Comparison of ENCODE assay signal across 20 cellular contexts in genomic region chr7:157523371-157523765, GRCh38.
DNase-seq lines count a peak whose midpoint lies in the region; ATAC-seq, FAIRE-seq and TF ChIP-seq lines count a peak whose summit lies in the region.
"Had no signal": no experiment of that assay in that cellular context is flagged by ENCODE, and none has a peak within 500 bp of the region (broad histone marks: within the 10 kb centered on the region; RNA-seq: fewer than 3 reads in every experiment).

No MANE protein-coding gene starts in this region.

- H3K79me2 ChIP-seq in HepG2 (ENCODE audit: insufficient read depth, low read length), result no peaks in the 10 kb centered on the region
- no peaks in the 10 kb centered on the region for H3K79me2 ChIP-seq in osteoblast (ENCODE audit: insufficient read depth, low read length)

- POLR2A ChIA-PET in activated CD4-positive, alpha-beta memory T cell treated with anti-CD3 and anti-CD28 coated beads, Interleukin-2, amount 10 ng/mL, durations not matched to agents 7 days and 5 days (lab: Charles Lee), result no interaction called here
- POLR2A ChIA-PET in activated CD4-positive, alpha-beta memory T cell treated with anti-CD3 and anti-CD28 coated beads for 36 hours (lab: Charles Lee), result no interaction called here
- POLR2A ChIA-PET in HepG2 (lab: Yijun Ruan, JAX), result no interaction called here

- ATAC-seq in right lobe of liver, result no peak
- ATAC-seq in HepG2, result no peak
- ATAC-seq: GM23338, HCT116 had no signal

- intact Hi-C loops in activated CD4-positive, alpha-beta memory T cell treated with anti-CD3 and anti-CD28 coated beads for 36 hours (cut with micrococcal nuclease), result no loop called here
- intact Hi-C loops in right lobe of liver (cut with DNase I), result no loop called here
- intact Hi-C loops in HepG2 (cut with micrococcal nuclease; ENCODE audit: unreplicated experiment), result no loop called here
- intact Hi-C loops in posterior vena cava (cut with DNase I), result no loop called here

- FAIRE-seq in HepG2 (lab: Jason Lieb, UNC), result no peak

- no peak for TF ChIP-seq RAD21 in HepG2 (CRISPR knock-in tag; IDR thresholded peaks at IDR 0.05)

- TF ChIP-seq CTCF in right lobe of liver (IDR thresholded peaks at IDR 0.05) (no peak), HepG2 (CRISPR knock-in tag; IDR thresholded peaks at IDR 0.05) (no peak), GM20000 (IDR thresholded peaks at IDR 0.05; ENCODE audit: extremely low read depth, missing control alignments) (no peak), osteoblast (IDR thresholded peaks at IDR 0.05; ENCODE audit: extremely low read depth, low read depth, low read length) (no peak)

- H3K36me3 Mint-ChIP-seq in activated CD4-positive, alpha-beta memory T cell treated with anti-CD3 and anti-CD28 coated beads, Interleukin-2, amount 10 ng/mL, durations not matched to agents 7 days and 5 days (ENCODE audit: low read depth), result no peaks in the 10 kb centered on the region
- H3K36me3 Mint-ChIP-seq in activated CD4-positive, alpha-beta memory T cell treated with anti-CD3 and anti-CD28 coated beads for 36 hours, result no peaks in the 10 kb centered on the region

- H3K4me3 Mint-ChIP-seq in activated CD4-positive, alpha-beta memory T cell treated with anti-CD3 and anti-CD28 coated beads, Interleukin-2, amount 10 ng/mL, durations not matched to agents 7 days and 5 days, result no peak overlapping the region
- H3K4me3 Mint-ChIP-seq in activated CD4-positive, alpha-beta memory T cell treated with anti-CD3 and anti-CD28 coated beads for 36 hours, result no peak overlapping the region
- H3K4me3 Mint-ChIP-seq: CD4-positive, alpha-beta T cell; GM23338 had no signal

- no CpG with 5 or more reads among the region's 13 CpGs for WGBS in right lobe of liver (ENCODE audit: insufficient coverage, low coverage, low lambda C conversion rate, missing lambda C conversion rate)
- WGBS in HepG2 (ENCODE audit: low lambda C conversion rate), result 17% methylated on average over 1 of the region's 13 CpGs

- in situ Hi-C loops in HepG2 (cut with HindIII; ENCODE audit: extremely low pct_ligation_motif_present, low pct_unique_long_range_greater_than_20kb), result no loop called here

- BruUV-seq in HepG2 (replicated peaks; lab: Mats Ljungman, UMichigan), result no TSS peak

- TF ChIP-seq EP300 in HepG2 (IDR thresholded peaks at IDR 0.05; ENCODE audit: low read depth in 2 of 2, low read length in 2 of 2) (no peak), HepG2 (CRISPR knock-in tag; IDR thresholded peaks at IDR 0.05; ENCODE audit: borderline replicate concordance) (no peak)

- TF ChIP-seq POLR2A in right lobe of liver (IDR thresholded peaks at IDR 0.05), result no peak
- TF ChIP-seq POLR2A in HepG2 (IDR thresholded peaks at IDR 0.05; ENCODE audit: insufficient read depth in 1 of 2, low read depth in 2 of 2, low read length in 2 of 2), result no peak

- H3K36me3 ChIP-seq in right lobe of liver, result no peaks in the 10 kb centered on the region
- no peaks in the 10 kb centered on the region for H3K36me3 ChIP-seq in HepG2 (replicated peaks in 1 of 2; ENCODE audit: control insufficient read depth in 1 of 2, insufficient read depth in 2 of 2, low read length in 2 of 2)
- H3K36me3 ChIP-seq in osteoblast (ENCODE audit: insufficient read depth, low read length), result no peaks in the 10 kb centered on the region

- H3K27me3 ChIP-seq in right lobe of liver (no peaks in the 10 kb centered on the region), HepG2 (ENCODE audit: control insufficient read depth in 1 of 2, insufficient read depth in 2 of 2, low read length in 2 of 2) (peaks cover 14 to 97% of the 10 kb centered on the region in 2 experiments), osteoblast (ENCODE audit: insufficient read depth, low read length) (no peaks in the 10 kb centered on the region)

- no peak overlapping the region for H2AFZ ChIP-seq in HepG2 (ENCODE audit: low read length)
- no peak overlapping the region for H2AFZ ChIP-seq in osteoblast (ENCODE audit: low read length)
- H2AFZ ChIP-seq: GM23338, PC-9 had no signal

- H3K4me2 ChIP-seq in HepG2 (ENCODE audit: low read depth, low read length), result no peak overlapping the region
- H3K4me2 ChIP-seq in osteoblast (ENCODE audit: insufficient read depth, low read length), result no peak overlapping the region
- H3K4me2 ChIP-seq: GM23338, PC-9 had no signal

- no peak overlapping the region for H3K9ac ChIP-seq in HepG2 (ENCODE audit: insufficient read depth, low read depth, low read length)

- DNase-seq in activated CD4-positive, alpha-beta memory T cell treated with anti-CD3 and anti-CD28 coated beads, Interleukin-2, amount 10 ng/mL, durations not matched to agents 7 days and 5 days, result peak; percentile 11
- no peak for DNase-seq in activated CD4-positive, alpha-beta memory T cell treated with anti-CD3 and anti-CD28 coated beads for 36 hours
- peak in 2 of 3 donors; percentile 25 to 37 for DNase-seq in right lobe of liver
- no peak for DNase-seq in HepG2 (ENCODE audit: low spot score)
- DNase-seq in posterior vena cava (ENCODE audit: low spot score), result peak; percentile 31
- DNase-seq in ureter (ENCODE audit: low spot score), result peak; percentile 18
- no peak for DNase-seq in GM20000 (ENCODE audit: low spot score)
- no peak for DNase-seq in osteoblast (ENCODE audit: insufficient read length, low spot score, missing footprints)
- DNase-seq: AML-193, Caco-2, GDM1, MM.1S, NCI-H1092, NCI-H510A, NCI-H82, PC-9 had no signal

- H3K9me3 Mint-ChIP-seq in activated CD4-positive, alpha-beta memory T cell treated with anti-CD3 and anti-CD28 coated beads, Interleukin-2, amount 10 ng/mL, durations not matched to agents 7 days and 5 days, result no peaks in the 10 kb centered on the region
- H3K9me3 Mint-ChIP-seq in activated CD4-positive, alpha-beta memory T cell treated with anti-CD3 and anti-CD28 coated beads for 36 hours, result no peaks in the 10 kb centered on the region
- H3K9me3 Mint-ChIP-seq: CD4-positive, alpha-beta T cell had no signal

- CTCF ChIA-PET in activated CD4-positive, alpha-beta memory T cell treated with anti-CD3 and anti-CD28 coated beads, Interleukin-2, amount 10 ng/mL, durations not matched to agents 7 days and 5 days (lab: Charles Lee), result no interaction called here
- CTCF ChIA-PET in activated CD4-positive, alpha-beta memory T cell treated with anti-CD3 and anti-CD28 coated beads for 36 hours (lab: Charles Lee), result no interaction called here
- CTCF ChIA-PET in HepG2 (lab: Yijun Ruan, JAX; ENCODE audit: low intra/inter-chr PET ratio, low total read pairs), result no interaction called here

- H3K27me3 Mint-ChIP-seq in activated CD4-positive, alpha-beta memory T cell treated with anti-CD3 and anti-CD28 coated beads, Interleukin-2, amount 10 ng/mL, durations not matched to agents 7 days and 5 days, result peaks cover 20% of the 10 kb centered on the region
- H3K27me3 Mint-ChIP-seq in activated CD4-positive, alpha-beta memory T cell treated with anti-CD3 and anti-CD28 coated beads for 36 hours, result peaks cover 2% of the 10 kb centered on the region
- H3K27me3 Mint-ChIP-seq: CD4-positive, alpha-beta T cell had no signal

- H3K27ac Mint-ChIP-seq in activated CD4-positive, alpha-beta memory T cell treated with anti-CD3 and anti-CD28 coated beads, Interleukin-2, amount 10 ng/mL, durations not matched to agents 7 days and 5 days, result no peak overlapping the region
- no peak overlapping the region for H3K27ac Mint-ChIP-seq in activated CD4-positive, alpha-beta memory T cell treated with anti-CD3 and anti-CD28 coated beads for 36 hours
- H3K27ac Mint-ChIP-seq: CD4-positive, alpha-beta T cell; GM23338 had no signal

- H3K9me3 ChIP-seq in right lobe of liver, result no peaks in the 10 kb centered on the region
- H3K9me3 ChIP-seq in HepG2 (ENCODE audit: low read length), result no peaks in the 10 kb centered on the region
- no peaks in the 10 kb centered on the region for H3K9me3 ChIP-seq in osteoblast (ENCODE audit: low read depth, low read length)
- H3K9me3 ChIP-seq: Caco-2 had no signal

- H3K4me1 ChIP-seq in right lobe of liver, result no peaks in the 10 kb centered on the region
- H3K4me1 ChIP-seq in HepG2 (ENCODE audit: insufficient read depth, low read length), result no peaks in the 10 kb centered on the region
- H3K4me1 ChIP-seq in osteoblast (ENCODE audit: insufficient read depth, low read length), result no peaks in the 10 kb centered on the region
- H3K4me1 ChIP-seq: Caco-2 had no signal

- H3K27ac ChIP-seq in right lobe of liver (no peak overlapping the region), HepG2 (ENCODE audit: extremely low read length, insufficient read depth, low read length) (no peak overlapping the region), osteoblast (ENCODE audit: low read depth, low read length) (no peak overlapping the region)
- H3K27ac ChIP-seq: 22Rv1, PC-9 had no signal

- H3K4me1 Mint-ChIP-seq in activated CD4-positive, alpha-beta memory T cell treated with anti-CD3 and anti-CD28 coated beads, Interleukin-2, amount 10 ng/mL, durations not matched to agents 7 days and 5 days, result no peaks in the 10 kb centered on the region
- no peaks in the 10 kb centered on the region for H3K4me1 Mint-ChIP-seq in activated CD4-positive, alpha-beta memory T cell treated with anti-CD3 and anti-CD28 coated beads for 36 hours (ENCODE audit: low read depth)
- H3K4me1 Mint-ChIP-seq: GM23338 had no signal

- H4K20me1 ChIP-seq in HepG2 (ENCODE audit: insufficient read depth, low read length) (no peaks in the 10 kb centered on the region), osteoblast (ENCODE audit: insufficient read depth, low read length) (no peaks in the 10 kb centered on the region)

- H3K4me3 ChIP-seq in right lobe of liver (no peak overlapping the region), HepG2 (replicated peaks in 1 of 3; ENCODE audit: insufficient read depth in 1 of 3, low read depth in 2 of 3, low read length in 3 of 3) (no peak overlapping the region), osteoblast (ENCODE audit: insufficient read depth, low read length) (no peak overlapping the region)
- H3K4me3 ChIP-seq: GM23338, PC-9 had no signal

TF ChIP-seq in HepG2, 621 proteins besides CTCF, POLR2A, EP300 and RAD21 (continues in another document):
- no peak for TF ChIP-seq SMAD3 (CRISPR knock-in tag; IDR thresholded peaks at IDR 0.05)
- TF ChIP-seq CENPT (CRISPR knock-in tag; IDR thresholded peaks at IDR 0.05; ENCODE audit: low read depth), result no peak
- TF ChIP-seq CSRNP1 (CRISPR knock-in tag; IDR thresholded peaks at IDR 0.05), result no peak
- no peak for TF ChIP-seq ZNF841 (CRISPR knock-in tag; IDR thresholded peaks at IDR 0.05; ENCODE audit: borderline replicate concordance)
- no peak for TF ChIP-seq ZEB1 (IDR thresholded peaks at IDR 0.05; ENCODE audit: insufficient replicate concordance, low read depth)

Comparison
In these comparisons a context has a peak if more than half of its experiments do, and no peak if none do; other contexts are left out.
1. DNase-seq: peak in activated CD4-positive, alpha-beta memory T cell treated with anti-CD3 and anti-CD28 coated beads, Interleukin-2, amount 10 ng/mL, durations not matched to agents 7 days and 5 days (single experiment), right lobe of liver (2 of 3), posterior vena cava (single experiment) and ureter (single experiment); none in activated CD4-positive, alpha-beta memory T cell treated with anti-CD3 and anti-CD28 coated beads for 36 hours (single experiment), HepG2 (single experiment), GM20000 (single experiment) and osteoblast (single experiment).